Comparison of ENCODE assay signal across 24 cellular contexts in genomic region chr20:20396794-20397193, GRCh38. TPM values are rescaled to one million over a fixed set of nuclear protein-coding genes. Genes with fewer than 3 reads are reported as not detected.
"Had no signal": no experiment of that assay in that cellular context is flagged by ENCODE, and none has a peak within 500 bp of the region (broad histone marks: within the 10 kb centered on the region; RNA-seq: fewer than 3 reads in every experiment).

No MANE protein-coding gene starts in this region.

- H3K4me3 ChIP-seq: breast epithelium, SK-N-MC had no signal

- H3K9me3 ChIP-seq: breast epithelium had no signal

- H3K9ac ChIP-seq: KMS-11 had no signal

- DNase-seq: activated CD4-positive, alpha-beta memory T cell treated with anti-CD3 and anti-CD28 coated beads for 36 hours; activated CD4-positive, alpha-beta T cell treated with anti-CD3 and anti-CD28 coated beads, Interleukin-2, amount 10 ng/mL, durations not matched to agents 7 days and 5 days; activated CD4-positive, CD25-positive, alpha-beta regulatory T cell; activated CD8-positive, alpha-beta memory T cell treated with anti-CD3 and anti-CD28 coated beads for 24 hours; activated gamma-delta T cell treated with Interleukin-2 at 50 U/mL for 16 hours; activated naive CD4-positive, alpha-beta T cell treated with anti-CD3 and anti-CD28 coated beads, Interleukin-2, amount 50 U/mL, for 16 hours; activated T-cell treated with anti-CD3 and anti-CD28 coated beads, Interleukin-2, amount 50 U/mL, for 48 hours; aorta; caudate nucleus; NCI-H446; NCI-H524; NCI-H82; SIG-M5; T-cell; T-helper 2 cell; T1000 had no signal

- H3K27me3 ChIP-seq: breast epithelium had no signal

- H3K4me2 ChIP-seq: KMS-11 had no signal

- H3K36me3 ChIP-seq: breast epithelium had no signal

- FAIRE-seq: TTC549 had no signal

- H3K4me1 ChIP-seq: breast epithelium had no signal

- H3K27ac ChIP-seq: breast epithelium, KMS-11, SK-N-MC, VCaP had no signal

- ATAC-seq: T-cell had no signal

RNA-seq across cellular contexts. Expression of gene INSM1, which starts 28.9 kb away (rescaled TPM):
- total RNA-seq: activated CD4-positive, alpha-beta T cell treated with anti-CD3 and anti-CD28 coated beads, Interleukin-2, amount 10 ng/mL, durations not matched to agents 7 days and 5 days; aorta; MCF 10A; OCI-LY7; T-cell had no signal
- polyA plus RNA-seq: IgD-negative memory B cell had no signal
